Comparison of ENCODE assay signal across 24 cellular contexts in genomic region chr1:246262281-246262680, GRCh38.
"Had no signal": no experiment of that assay in that cellular context is flagged by ENCODE, and none has a peak within 500 bp of the region (broad histone marks: within the 10 kb centered on the region; RNA-seq: fewer than 3 reads in every experiment).

No MANE protein-coding gene starts in this region.

- H3K36me3 ChIP-seq: ascending aorta, gastroesophageal sphincter, left lung, lower lobe of right lung, neural progenitor cell, tibial nerve had no signal

- H3K4me2 ChIP-seq: neural progenitor cell had no signal

- DNase-seq: activated CD4-positive, alpha-beta memory T cell treated with anti-CD3 and anti-CD28 coated beads, Interleukin-2, amount 10 ng/mL, durations not matched to agents 7 days and 5 days; activated CD4-positive, alpha-beta T cell treated with anti-CD3 and anti-CD28 coated beads for 1 hour; activated CD4-positive, alpha-beta T cell treated with anti-CD3 and anti-CD28 coated beads, Interleukin-2, amount 10 ng/mL, durations not matched to agents 7 days and 5 days; activated CD8-positive, alpha-beta memory T cell treated with anti-CD3 and anti-CD28 coated beads, Interleukin-2, amount 50 U/mL, for 48 hours; activated gamma-delta T cell; activated naive CD4-positive, alpha-beta T cell treated with anti-CD3 and anti-CD28 coated beads, Interleukin-2, amount 10 ng/mL, durations not matched to agents 7 days and 5 days; activated naive CD8-positive, alpha-beta T cell treated with anti-CD3 and anti-CD28 coated beads, Interleukin-2, amount 10 ng/mL, durations not matched to agents 7 days and 5 days; activated T-cell treated with anti-CD3 and anti-CD28 coated beads, Interleukin-2, amount 50 U/mL, for 24 hours; cortex of kidney; head of caudate nucleus; hypothalamus; kidney glomerular epithelial cell; left lung; lower lobe of right lung; natural killer cell; right cardiac atrium; stimulated activated CD4-positive, alpha-beta T cell treated with anti-CD3 and anti-CD28 coated beads, Interleukin-2, amount 100 ng/mL, for 48 hours; stimulated activated naive CD4-positive, alpha-beta T cell treated with Interleukin-2 at 50 U/mL for 16 hours; T-helper 2 cell had no signal

- H3K9me3 ChIP-seq: lower lobe of right lung had no signal

- H3K9ac ChIP-seq: neural progenitor cell had no signal

- H3K27me3 ChIP-seq: ascending aorta, gastroesophageal sphincter, left lung, neural progenitor cell, tibial nerve had no signal

- H3K4me1 ChIP-seq: ascending aorta, gastroesophageal sphincter, left lung, lower lobe of right lung, tibial nerve had no signal

- ATAC-seq: gastroesophageal sphincter, left lung, lower lobe of right lung, natural killer cell, right cardiac atrium, WTC11 had no signal

- H3K4me3 ChIP-seq: ascending aorta, gastroesophageal sphincter, left lung, lower lobe of right lung, neural progenitor cell, tibial nerve had no signal

- H2AFZ ChIP-seq: neural progenitor cell had no signal

- H3K27ac ChIP-seq: ascending aorta, gastroesophageal sphincter, left lung, lower lobe of right lung, neural progenitor cell, tibial nerve had no signal
